In genomic region chr13:97018029-97018819, GRCh38 we compare ENCODE assay signal across 1 cellular context.
TF ChIP-seq lines count a peak whose summit lies in the region.

No MANE protein-coding gene starts in this region.

TF ChIP-seq in HCT116, 20 proteins besides CTCF, POLR2A, EP300 and RAD21:
- TF ChIP-seq REST (IDR thresholded peaks at IDR 0.05; ENCODE audit: low read depth) (no peak), EZH2 (IDR thresholded peaks at IDR 0.05) (no peak), SP1 (IDR thresholded peaks at IDR 0.05; ENCODE audit: low read depth) (no peak), CEBPB (IDR thresholded peaks at IDR 0.05; ENCODE audit: low read depth) (no peak), TCF7L2 (IDR thresholded peaks at IDR 0.05; ENCODE audit: borderline replicate concordance, extremely low read depth, insufficient read depth, insufficient read length) (no peak), ELF1 (IDR thresholded peaks at IDR 0.05; ENCODE audit: borderline replicate concordance, low read depth) (no peak), FOSL1 (IDR thresholded peaks at IDR 0.05; ENCODE audit: low read depth) (no peak), SRF (IDR thresholded peaks at IDR 0.05; ENCODE audit: low read depth) (no peak), POLR2AphosphoS5 (IDR thresholded peaks at IDR 0.05; ENCODE audit: low read depth, low read length) (no peak), EZH2phosphoT487 (IDR thresholded peaks at IDR 0.05; ENCODE audit: borderline replicate concordance) (no peak), YY1 (IDR thresholded peaks at IDR 0.05; ENCODE audit: extremely low read depth, insufficient replicate concordance, low read depth, low read length) (no peak), CBX3 (IDR thresholded peaks at IDR 0.05; ENCODE audit: low read depth) (no peak), JUND (IDR thresholded peaks at IDR 0.05) (no peak), ZNF274 (IDR thresholded peaks at IDR 0.05; ENCODE audit: low read depth, low read length) (no peak), EGR1 (IDR thresholded peaks at IDR 0.05; ENCODE audit: low read depth) (no peak), ATF3 (IDR thresholded peaks at IDR 0.05) (no peak), SIN3A (IDR thresholded peaks at IDR 0.05; ENCODE audit: low read depth) (no peak), ZBTB33 (IDR thresholded peaks at IDR 0.05; ENCODE audit: extremely low read depth, insufficient replicate concordance, low read length) (no peak), ZFX (IDR thresholded peaks at IDR 0.05) (no peak)
